Comparison of ENCODE assay signal across 17 cellular contexts in the genomic region with DNA sequence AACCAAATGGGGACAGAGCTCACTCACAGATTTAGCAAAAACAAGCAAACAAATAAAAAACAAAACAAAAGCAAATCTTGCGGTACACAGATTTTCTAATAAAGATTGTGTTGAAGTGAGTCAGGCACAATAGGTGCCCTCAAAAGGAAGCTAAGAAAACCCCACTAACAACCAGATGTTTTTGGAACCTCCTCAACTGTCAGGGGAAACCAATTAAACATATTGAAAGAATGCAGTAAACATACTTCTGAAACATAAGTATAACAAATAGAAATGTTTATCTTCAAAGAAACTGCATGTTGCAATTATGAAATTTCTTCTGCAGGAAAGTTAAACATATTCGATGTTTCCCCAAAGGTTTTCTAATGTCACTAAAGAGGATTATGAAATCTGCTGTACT.
DNase-seq lines count a peak whose midpoint lies in the region; ATAC-seq and TF ChIP-seq lines count a peak whose summit lies in the region.
"Had no signal": no experiment of that assay in that cellular context is flagged by ENCODE, and none has a peak within 500 bp of the region (broad histone marks: within the 10 kb centered on the region; RNA-seq: fewer than 3 reads in every experiment).

No MANE protein-coding gene starts in this region.

- H3K9me3 ChIP-seq in PC-9 (ENCODE audit: insufficient read depth, low read depth) (no peaks in the 10 kb centered on the region), skeletal muscle satellite cell (replicated peaks; ENCODE audit: low read length) (peaks cover 4% of the 10 kb centered on the region)

- no peaks in the 10 kb centered on the region for H3K79me2 ChIP-seq in PC-9 (ENCODE audit: low read depth)

- no peak overlapping the region for H2AFZ ChIP-seq in PC-9

- no peaks in the 10 kb centered on the region for H3K9me2 ChIP-seq in PC-9 (ENCODE audit: insufficient read depth)

- no TSS peak for BruUV-seq in PC-9 (replicated peaks; lab: Mats Ljungman, UMichigan)

- CTCF ChIA-PET in PC-9 (lab: Charles Lee) = no interaction called here

- no peak for TF ChIP-seq CTCF in PC-9 (conservative IDR thresholded peaks at IDR 0.05)

- POLR2A ChIA-PET in PC-9 (lab: Charles Lee; ENCODE audit: unreplicated experiment) = no interaction called here

- peaks cover 15% of the 10 kb centered on the region; the same call in 1 of the 2 replicates for H3F3A ChIP-seq in PC-9 (ENCODE audit: insufficient read depth, low read depth)

- H3K36me3 ChIP-seq in PC-9 (ENCODE audit: low read depth) (no peaks in the 10 kb centered on the region), skeletal muscle satellite cell (ENCODE audit: insufficient read depth, low read length) (no peaks in the 10 kb centered on the region)
- H3K36me3 ChIP-seq: WERI-Rb-1 had no signal

- DNase-seq in activated CD4-positive, CD25-positive, alpha-beta regulatory T cell treated with anti-CD3 and anti-CD28 coated beads, Interleukin-2, amount 50 U/mL, for 72 hours = no peak
- peak in 1 of 2 experiments; percentile 83 for DNase-seq in PC-9
- peak; percentile 82 for DNase-seq in fibroblast of gingiva (ENCODE audit: low read depth)
- no peak for DNase-seq in NAMALWA (ENCODE audit: low spot score)
- DNase-seq: 8988T; activated T-cell treated with anti-CD3 and anti-CD28 coated beads, Interleukin-2, amount 50 U/mL, for 1 hour; caudate nucleus; head of caudate nucleus; NCI-H1092; stimulated activated CD4-positive, alpha-beta T cell treated with anti-CD3 and anti-CD28 coated beads, Interleukin-4, amount 100 ng/mL, for 24 hours; stomach; WERI-Rb-1 had no signal

- ATAC-seq in activated CD4-positive, CD25-positive, alpha-beta regulatory T cell treated with anti-CD3 and anti-CD28 coated beads, Interleukin-2, amount 50 U/mL, for 24 hours = peak; percentile 21 to 72
- ATAC-seq in HG03442 (IDR thresholded peaks at IDR 0.05; ENCODE audit: unreplicated experiment) = no peak
- ATAC-seq in HG03135 (IDR thresholded peaks at IDR 0.05; ENCODE audit: unreplicated experiment) = no peak

- H3K4me3 ChIP-seq in PC-9 (no peak overlapping the region), skeletal muscle satellite cell (ENCODE audit: low read length) (peak overlapping the region; percentile 11)
- H3K4me3 ChIP-seq: lung, stomach had no signal

- intact Hi-C loops in PC-9 (cut with micrococcal nuclease; ENCODE audit: unreplicated experiment) = no loop called here

- no peak overlapping the region for H3K9ac ChIP-seq in skeletal muscle satellite cell (ENCODE audit: low read depth, low read length)

- no peaks in the 10 kb centered on the region for H4K20me1 ChIP-seq in PC-9 (ENCODE audit: insufficient read depth)

- H3K27me3 ChIP-seq in PC-9 (ENCODE audit: insufficient read depth, low read depth) (no peaks in the 10 kb centered on the region), skeletal muscle satellite cell (ENCODE audit: control insufficient read depth, insufficient read depth, low read length) (no peaks in the 10 kb centered on the region)
- H3K27me3 ChIP-seq: stomach had no signal

- H3K4me2 ChIP-seq in PC-9 = peak overlapping the region; percentile 48
- peak overlapping the region; percentile 41 for H3K4me2 ChIP-seq in skeletal muscle satellite cell (ENCODE audit: low read length)

- H3K27ac ChIP-seq in PC-9 = peak overlapping the region; percentile 63
- H3K27ac ChIP-seq: stomach, WERI-Rb-1 had no signal

- peaks cover 25% of the 10 kb centered on the region for H3K4me1 ChIP-seq in PC-9 (replicated peaks; ENCODE audit: insufficient read depth)
- H3K4me1 ChIP-seq in skeletal muscle satellite cell (ENCODE audit: control insufficient read depth, insufficient read depth, low read length) = peaks cover 9% of the 10 kb centered on the region

Comparison
In these comparisons a context has a peak if more than half of its experiments do, and no peak if none do; other contexts are left out.
1. ATAC-seq: peak in activated CD4-positive, CD25-positive, alpha-beta regulatory T cell treated with anti-CD3 and anti-CD28 coated beads, Interleukin-2, amount 50 U/mL, for 24 hours (2 of 2); none in HG03442 (single experiment) and HG03135 (single experiment).